In the genomic region with DNA sequence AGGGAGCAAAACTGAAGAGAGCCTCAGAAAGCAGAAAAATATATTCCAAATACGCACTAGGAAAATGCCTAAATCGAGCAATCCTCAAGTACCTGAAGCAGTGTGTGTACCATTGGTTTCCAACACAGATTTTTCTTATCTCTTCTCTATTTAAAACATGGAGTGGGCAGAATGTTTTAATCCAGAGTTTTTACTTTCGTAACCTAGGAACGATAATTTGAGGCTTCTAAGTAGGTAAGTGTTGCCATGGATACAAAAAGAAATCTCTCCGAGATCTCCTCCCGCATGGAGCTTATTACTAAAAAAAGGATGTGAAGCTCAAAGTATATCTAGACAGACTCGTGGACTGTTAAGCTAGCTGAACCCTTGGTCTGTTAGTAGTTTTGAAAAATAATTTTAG, we compare ENCODE assay signal across 16 cellular contexts.
"Had no signal": no experiment of that assay in that cellular context is flagged by ENCODE, and none has a peak within 500 bp of the region (broad histone marks: within the 10 kb centered on the region; RNA-seq: fewer than 3 reads in every experiment).

No MANE protein-coding gene starts in this region.

- H3K27ac ChIP-seq: breast epithelium, lower lobe of right lung, testis, uterus had no signal

- H3K27me3 ChIP-seq: breast epithelium, testis, uterus had no signal

- H3K36me3 ChIP-seq: breast epithelium, lower lobe of right lung, uterus had no signal

- H3K4me3 ChIP-seq: breast epithelium, lower lobe of right lung, testis, uterus had no signal

- H3K9me3 ChIP-seq: breast epithelium, lower lobe of right lung, testis, uterus had no signal

- ATAC-seq: activated CD8-positive, alpha-beta memory T cell treated with anti-CD3 and anti-CD28 coated beads, Interleukin-2, amount 10 ng/mL, durations not matched to agents 7 days and 5 days; activated CD8-positive, alpha-beta T cell treated with anti-CD3 and anti-CD28 coated beads, Interleukin-2, amount 10 ng/mL, durations not matched to agents 7 days and 5 days; activated naive CD8-positive, alpha-beta T cell treated with anti-CD3 and anti-CD28 coated beads, Interleukin-2, amount 50 U/mL, for 24 hours; naive thymus-derived CD8-positive, alpha-beta T cell; right cardiac atrium had no signal

- DNase-seq: activated B cell treated with CpG ODN at 0.5 μM for 24 hours; activated CD8-positive, alpha-beta memory T cell treated with anti-CD3 and anti-CD28 coated beads, Interleukin-2, amount 10 ng/mL, durations not matched to agents 7 days and 5 days; activated CD8-positive, alpha-beta T cell treated with anti-CD3 and anti-CD28 coated beads, Interleukin-2, amount 10 ng/mL, durations not matched to agents 7 days and 5 days; activated naive CD8-positive, alpha-beta T cell treated with anti-CD3 and anti-CD28 coated beads, Interleukin-2, amount 50 U/mL, for 24 hours; activated T-cell treated with anti-CD3 and anti-CD28 coated beads, Interleukin-2, amount 50 U/mL, for 48 hours; dermis blood vessel endothelial cell; effector CD8-positive, alpha-beta T cell; lower lobe of right lung; mesenchymal stem cell; naive thymus-derived CD8-positive, alpha-beta T cell; right cardiac atrium; stimulated activated naive CD4-positive, alpha-beta T cell; T-helper 1 cell; testis; uterus had no signal

- H3K4me1 ChIP-seq: breast epithelium, lower lobe of right lung, testis, uterus had no signal
